In genomic region chr20:50750145-50750671, GRCh38 we compare ENCODE assay signal across 33 cellular contexts. TPM values are rescaled to one million over a fixed set of nuclear protein-coding genes. Genes with fewer than 3 reads are reported as not detected.
DNase-seq lines count a peak whose midpoint lies in the region; ATAC-seq, FAIRE-seq and TF ChIP-seq lines count a peak whose summit lies in the region.
"Had no signal": no experiment of that assay in that cellular context is flagged by ENCODE, and none has a peak within 500 bp of the region (broad histone marks: within the 10 kb centered on the region; RNA-seq: fewer than 3 reads in every experiment).

No MANE protein-coding gene starts in this region.

- H3K27ac ChIP-seq in Panc1 (ENCODE audit: low read length), result peak overlapping the region; percentile 94
- no peak overlapping the region for H3K27ac ChIP-seq in endothelial cell of umbilical vein (ENCODE audit: insufficient read depth, low read depth, low read length)
- no peak overlapping the region for H3K27ac ChIP-seq in testis
- H3K27ac ChIP-seq: 22Rv1, epithelial cell of prostate, heart left ventricle, Peyer's patch had no signal

- H4K20me1 ChIP-seq in endothelial cell of umbilical vein (replicated peaks; ENCODE audit: control insufficient read depth, extremely low read depth, insufficient read depth, low read length), result no peaks in the 10 kb centered on the region

- H3K36me3 ChIP-seq in Panc1 (ENCODE audit: control insufficient read depth, insufficient read depth, low read length) (peaks cover 27% of the 10 kb centered on the region), endothelial cell of umbilical vein (ENCODE audit: control insufficient read depth in 2 of 2, extremely low read depth in 1 of 2, insufficient read depth in 2 of 2, low read length in 2 of 2) (no peaks in the 10 kb centered on the region), testis (ENCODE audit: low read depth, missing control alignments) (no peaks in the 10 kb centered on the region)

- POLR2A ChIA-PET in Panc1 (lab: Charles Lee) (interaction anchor here (0.5 kb wide), 1 partner anchor 1124 kb away, joined by 3 read pairs; no protein-coding TSS in a partner anchor), endothelial cell of umbilical vein (lab: Charles Lee) (no interaction called here)

- CTCF ChIA-PET in Panc1 (lab: Charles Lee) (interaction anchor here (0.6 to 1.6 kb wide), 5 partner anchors 36 to 125 kb away, joined by 4 to 18 read pairs (median 5); no protein-coding TSS in a partner anchor), endothelial cell of umbilical vein (lab: Charles Lee) (interaction anchor here (0.6 to 8.9 kb wide), 31 partner anchors 9 to 568 kb away, joined by 3 to 181 read pairs (median 6); partner anchors contain the start of genes BCAS4 and RIPOR3)

- no peak for TF ChIP-seq CTCF in Panc1 (IDR thresholded peaks at IDR 0.05)
- TF ChIP-seq CTCF in endothelial cell of umbilical vein (IDR thresholded peaks at IDR 0.05; ENCODE audit: extremely low read depth in 1 of 2, insufficient read depth in 1 of 2, low read depth in 1 of 2, low read length in 2 of 2), result no peak
- TF ChIP-seq CTCF in testis (IDR thresholded peaks at IDR 0.05), result no peak

- H3K27me3 ChIP-seq in Panc1 (ENCODE audit: control insufficient read depth, insufficient read depth, low read length) (no peaks in the 10 kb centered on the region), endothelial cell of umbilical vein (ENCODE audit: control insufficient read depth in 2 of 2, insufficient read depth in 2 of 2, low read length in 2 of 2) (peaks cover 3 to 8% of the 10 kb centered on the region in 2 experiments), testis (no peaks in the 10 kb centered on the region)
- H3K27me3 ChIP-seq: heart left ventricle, Peyer's patch had no signal

- intact Hi-C loops in Panc1 (cut with micrococcal nuclease; ENCODE audit: unreplicated experiment) (no loop called here), endothelial cell of umbilical vein (cut with micrococcal nuclease) (no loop called here), testis (cut with DNase I; ENCODE audit: low total_unique reads) (no loop called here)

- H3K4me1 ChIP-seq in Panc1 (ENCODE audit: control insufficient read depth, insufficient read depth, low read length) (peaks cover 88% of the 10 kb centered on the region), endothelial cell of umbilical vein (ENCODE audit: control insufficient read depth, extremely low read depth, insufficient read depth, low read length) (no peaks in the 10 kb centered on the region), testis (peaks cover 5% of the 10 kb centered on the region)

- no peak for TF ChIP-seq POLR2A in endothelial cell of umbilical vein (IDR thresholded peaks at IDR 0.05; ENCODE audit: low read depth, low read length)
- no peak for TF ChIP-seq POLR2A in testis (IDR thresholded peaks at IDR 0.05)

- H3K4me3 ChIP-seq in Panc1 (ENCODE audit: low read depth in 2 of 2, low read length in 2 of 2) (no peak overlapping the region), endothelial cell of umbilical vein (replicated peaks in 1 of 3; ENCODE audit: insufficient read depth in 1 of 3, low read depth in 1 of 3, low read length in 3 of 3) (no peak overlapping the region), testis (no peak overlapping the region)
- H3K4me3 ChIP-seq: HAP-1, heart left ventricle, Peyer's patch had no signal

- in situ Hi-C loops in Panc1 (cut with HindIII; ENCODE audit: low pct_unique_long_range_greater_than_20kb, low sequenced_read_pairs), result no loop called here

- no peak overlapping the region for H2AFZ ChIP-seq in endothelial cell of umbilical vein (ENCODE audit: low read depth, low read length)

- TSS peak; percentile 37 for BruUV-seq in Panc1 (replicated peaks; lab: Mats Ljungman, UMichigan)
- no TSS peak for BruUV-seq in endothelial cell of umbilical vein (replicated peaks; lab: Mats Ljungman, UMichigan)

- H3K4me2 ChIP-seq in endothelial cell of umbilical vein (ENCODE audit: insufficient read depth, low read length), result no peak overlapping the region

- H3K9me1 ChIP-seq in endothelial cell of umbilical vein (replicated peaks; ENCODE audit: control insufficient read depth, extremely low read depth, insufficient read depth, low read length), result no peaks in the 10 kb centered on the region

- FAIRE-seq in endothelial cell of umbilical vein (lab: Jason Lieb, UNC), result peak; percentile 21
- FAIRE-seq: GM18507, keratinocyte had no signal

- dilution Hi-C loops in endothelial cell of umbilical vein (cut with MboI; ENCODE audit: extremely low pct_ligation_motif_present, low sequenced_read_pairs), result no loop called here

- H3K9me3 ChIP-seq in Panc1 (ENCODE audit: control insufficient read depth, insufficient read depth, low read depth, low read length), result no peaks in the 10 kb centered on the region
- no peaks in the 10 kb centered on the region for H3K9me3 ChIP-seq in endothelial cell of umbilical vein (replicated peaks; ENCODE audit: control insufficient read depth, insufficient read depth, low read length)
- H3K9me3 ChIP-seq in testis, result no peaks in the 10 kb centered on the region
- H3K9me3 ChIP-seq: HAP-1, heart left ventricle, Peyer's patch had no signal

- DNase-seq in activated CD8-positive, alpha-beta memory T cell treated with anti-CD3 and anti-CD28 coated beads for 24 hours, result peak; percentile 15
- DNase-seq in activated CD8-positive, alpha-beta memory T cell treated with anti-CD3 and anti-CD28 coated beads, Interleukin-2, amount 50 U/mL, for 48 hours, result no peak
- no peak for DNase-seq in Panc1 (ENCODE audit: low read depth, low spot score)
- no peak for DNase-seq in endothelial cell of umbilical vein (ENCODE audit: low read depth, low spot score)
- DNase-seq in testis, result peak; percentile 13
- no peak for DNase-seq in SKM-1 treated with dmso at 0.1 percent for 144 hours (lab: John Stamatoyannopoulos, UW; ENCODE audit: unreplicated experiment)
- no peak for DNase-seq in retina
- no peak for DNase-seq in DMS 273 (lab: John Stamatoyannopoulos, UW; ENCODE audit: unreplicated experiment)
- DNase-seq: activated CD4-positive, alpha-beta T cell treated with anti-CD3 and anti-CD28 coated beads for 1 hour; activated CD8-positive, alpha-beta T cell treated with anti-CD3 and anti-CD28 coated beads for 36 hours; activated gamma-delta T cell; activated naive CD8-positive, alpha-beta T cell treated with anti-CD3 and anti-CD28 coated beads for 36 hours; activated T-cell treated with anti-CD3 and anti-CD28 coated beads, Interleukin-2, amount 50 U/mL, for 4 hours; aorta; effector CD4-positive, alpha-beta T cell; heart left ventricle; Kasumi-1; MV-4-11; naive thymus-derived CD8-positive, alpha-beta T cell; NCI-H1436 treated with DMSO at 0.1 percent for 48 hours; NCI-H2081 treated with DMSO at 0.1 percent for 48 hours; NCI-H226; NCI-H526 treated with DMSO at 0.1 percent for 48 hours; Peyer's patch; SHP77; trophoblast cell had no signal

- ATAC-seq in Panc1, result no peak
- ATAC-seq: activated CD8-positive, alpha-beta T cell treated with anti-CD3 and anti-CD28 coated beads for 36 hours; activated T-cell treated with anti-CD3 and anti-CD28 coated beads, Interleukin-2, amount 50 U/mL, for 4 hours; naive thymus-derived CD8-positive, alpha-beta T cell; stimulated activated memory B cell treated with anti-CD40 and anti-IgM and Interleukin-4, amounts not matched to agents 10 μg/mL and 1 μg/mL and 100 μg/mL, for 72 hours had no signal

- no peaks in the 10 kb centered on the region for H3K79me2 ChIP-seq in endothelial cell of umbilical vein (ENCODE audit: control insufficient read depth, insufficient read depth, low read length)

- WGBS in testis, 2 donors, result 77 to 84% methylated on average over 8 of the region's 8 CpGs

- no peak overlapping the region for H3K9ac ChIP-seq in endothelial cell of umbilical vein (replicated peaks; ENCODE audit: extremely low read depth, insufficient read depth, low read length)

RNA-seq across cellular contexts. Expression of gene PARD6B, which starts 18.8 kb away (rescaled TPM):
- total RNA-seq in Panc1 (2021; ENCODE audit: unreplicated experiment) (132 TPM), endothelial cell of umbilical vein (0.07 TPM in 1 of 2 replicates, not detected in the other), testis (10 to 100 TPM; 15.4 to 17.0 TPM)
- 11.2 TPM for polyA plus RNA-seq in Panc1 (2012; ENCODE audit: insufficient read length)
- polyA plus RNA-seq in endothelial cell of umbilical vein (0.03 TPM in 1 of 2 replicates, not detected in the other), testis (ENCODE audit: insufficient read depth, low read depth, low replicate concordance) (3.8 TPM)
- not detected in 2 replicates for polyA plus RNA-seq in endothelial cell of umbilical vein (2011; cell fraction: cytosol; rRNA removed)
- polyA plus RNA-seq in endothelial cell of umbilical vein (2011; cell fraction: nucleus; rRNA removed), result 0.03 TPM in 1 of 2 replicates, not detected in the other
- polyA plus RNA-seq in endothelial cell of umbilical vein (2012), result 0.04 TPM in 1 of 2 replicates, not detected in the other
- 0.10 TPM in 1 of 2 replicates, not detected in the other for polyA minus RNA-seq in endothelial cell of umbilical vein
- polyA minus RNA-seq in endothelial cell of umbilical vein (2011; cell fraction: cytosol; rRNA and poly(A)+ RNA removed), result 4.0 TPM
- polyA minus RNA-seq in endothelial cell of umbilical vein (2011; cell fraction: nucleus; rRNA and poly(A)+ RNA removed), result 0.10 TPM in 1 of 2 replicates, not detected in the other

RNA-seq across cellular contexts. Expression of gene BCAS4, which starts 44.7 kb away (rescaled TPM):
- total RNA-seq in Panc1 (2021; ENCODE audit: unreplicated experiment), result 34.8 TPM
- 76.6 TPM for polyA plus RNA-seq in Panc1 (2012; ENCODE audit: insufficient read length)
- total RNA-seq in endothelial cell of umbilical vein, result 0.85 and 1.5 TPM in 2 replicates
- polyA plus RNA-seq in endothelial cell of umbilical vein, result 1.0 and 1.2 TPM in 2 replicates
- 1.2 and 2.4 TPM in 2 replicates for polyA plus RNA-seq in endothelial cell of umbilical vein (2011; cell fraction: cytosol; rRNA removed)
- polyA plus RNA-seq in endothelial cell of umbilical vein (2011; cell fraction: nucleus; rRNA removed), result 1.0 and 2.4 TPM in 2 replicates
- 4.4 and 6.2 TPM in 2 replicates for polyA plus RNA-seq in endothelial cell of umbilical vein (2012)
- 0.49 and 2.9 TPM in 2 replicates for polyA minus RNA-seq in endothelial cell of umbilical vein
- not detected for polyA minus RNA-seq in endothelial cell of umbilical vein (2011; cell fraction: cytosol; rRNA and poly(A)+ RNA removed)
- polyA minus RNA-seq in endothelial cell of umbilical vein (2011; cell fraction: nucleus; rRNA and poly(A)+ RNA removed), result 0.72 and 1.1 TPM in 2 replicates
- total RNA-seq in testis, result 10 to 100 TPM in 1 of 2 donors, 1 to 10 TPM in 1; 7.6 to 10.8 TPM
- polyA plus RNA-seq in testis (ENCODE audit: insufficient read depth, low read depth, low replicate concordance), result 5.8 TPM

RNA-seq across cellular contexts. Expression of gene RIPOR3, which starts 58.9 kb away (rescaled TPM):
- 92.5 TPM for total RNA-seq in Panc1 (2021; ENCODE audit: unreplicated experiment)
- polyA plus RNA-seq in Panc1 (2012; ENCODE audit: insufficient read length), result 97.9 TPM
- total RNA-seq in endothelial cell of umbilical vein, result not detected in 2 replicates
- not detected in 2 replicates for polyA plus RNA-seq in endothelial cell of umbilical vein
- not detected in 2 replicates for polyA plus RNA-seq in endothelial cell of umbilical vein (2011; cell fraction: cytosol; rRNA removed)
- polyA plus RNA-seq in endothelial cell of umbilical vein (2011; cell fraction: nucleus; rRNA removed), result not detected in 2 replicates
- 0.32 and 0.52 TPM in 2 replicates for polyA plus RNA-seq in endothelial cell of umbilical vein (2012)
- polyA minus RNA-seq in endothelial cell of umbilical vein, result 0.12 and 0.62 TPM in 2 replicates
- not detected for polyA minus RNA-seq in endothelial cell of umbilical vein (2011; cell fraction: cytosol; rRNA and poly(A)+ RNA removed)
- polyA minus RNA-seq in endothelial cell of umbilical vein (2011; cell fraction: nucleus; rRNA and poly(A)+ RNA removed), result not detected in 2 replicates
- 10 to 100 TPM; 22.1 to 26.9 TPM for total RNA-seq in testis
- polyA plus RNA-seq in testis (ENCODE audit: insufficient read depth, low read depth, low replicate concordance), result 11.3 TPM
- total RNA-seq: activated CD8-positive, alpha-beta T cell treated with anti-CD3 and anti-CD28 coated beads for 36 hours; activated naive CD8-positive, alpha-beta T cell treated with anti-CD3 and anti-CD28 coated beads for 36 hours; naive thymus-derived CD8-positive, alpha-beta T cell; pulmonary artery endothelial cell had no signal

Comparison
In these comparisons a context has a peak if more than half of its experiments do, and no peak if none do; other contexts are left out.
1. DNase-seq: peak in activated CD8-positive, alpha-beta memory T cell treated with anti-CD3 and anti-CD28 coated beads for 24 hours (single experiment) and testis (single experiment); none in activated CD8-positive, alpha-beta memory T cell treated with anti-CD3 and anti-CD28 coated beads, Interleukin-2, amount 50 U/mL, for 48 hours (single experiment), Panc1 (single experiment), endothelial cell of umbilical vein (single experiment), SKM-1 treated with dmso at 0.1 percent for 144 hours (single experiment), retina (single experiment) and DMS 273 (single experiment).
2. RNA of gene PARD6B, which starts 18.8 kb away (total RNA-seq): 132 TPM in Panc1 (single experiment) and 15.4 to 17.0 TPM in testis; 0.07 TPM in endothelial cell of umbilical vein; every median in the first group is over 10 times any median in the second.
3. RNA of gene RIPOR3, which starts 58.9 kb away (total RNA-seq): 92.5 TPM in Panc1 (single experiment) and 22.1 to 26.9 TPM in testis; not detected in endothelial cell of umbilical vein; every median in the first group is over 10 times any median in the second.